In genomic region chr3:140429791-140430190, GRCh38 we compare ENCODE assay signal across 5 cellular contexts.
"Had no signal": no experiment of that assay in that cellular context is flagged by ENCODE, and none has a peak within 500 bp of the region (broad histone marks: within the 10 kb centered on the region; RNA-seq: fewer than 3 reads in every experiment).

No MANE protein-coding gene starts in this region.

- ATAC-seq: HepG2, K562 had no signal

- DNase-seq: IMR-90 had no signal

- H3K4me3 ChIP-seq: K562 had no signal

- H3K4me1 Mint-ChIP-seq: IgD-negative memory B cell had no signal

- H3K27ac ChIP-seq: HL-60 had no signal

- H3K4me3 Mint-ChIP-seq: IgD-negative memory B cell had no signal

- H3K9me3 Mint-ChIP-seq: IgD-negative memory B cell had no signal

- H3K36me3 Mint-ChIP-seq: IgD-negative memory B cell had no signal
